ENCODE assay signal across 23 cellular contexts in the genomic region with DNA sequence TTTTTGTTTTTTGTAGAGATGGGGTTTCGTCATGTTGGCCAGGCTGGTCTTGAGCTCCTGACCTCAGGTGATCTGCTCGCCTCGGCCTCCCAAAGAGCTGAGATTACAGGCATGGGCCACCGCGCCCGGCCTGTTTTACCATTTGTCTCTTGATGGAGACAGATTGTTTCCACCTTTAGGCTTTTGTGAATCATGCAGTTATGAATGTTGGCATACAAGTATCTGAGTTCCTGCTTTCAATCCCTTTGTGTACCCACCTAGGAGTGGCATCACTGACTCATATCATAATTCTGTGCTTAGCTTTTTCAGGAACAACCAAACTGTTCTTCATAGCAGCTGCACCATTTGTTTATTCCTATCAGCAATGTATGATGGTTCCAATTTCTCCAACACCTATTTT. TPM values are rescaled to one million over a fixed set of nuclear protein-coding genes. Genes with fewer than 3 reads are reported as not detected.
DNase-seq lines count a peak whose midpoint lies in the region; ATAC-seq and TF ChIP-seq lines count a peak whose summit lies in the region.
"Had no signal": no experiment of that assay in that cellular context is flagged by ENCODE, and none has a peak within 500 bp of the region (broad histone marks: within the 10 kb centered on the region; RNA-seq: fewer than 3 reads in every experiment).

No MANE protein-coding gene starts in this region.

- no peaks in the 10 kb centered on the region for H3K36me3 ChIP-seq in Caco-2 (ENCODE audit: control insufficient read depth, insufficient read depth, low read length)
- H3K36me3 ChIP-seq: BLaER1 had no signal

- H3K27ac Mint-ChIP-seq in Caco-2 (ENCODE audit: unreplicated experiment) = no peak overlapping the region
- H3K27ac Mint-ChIP-seq: CD8-positive, alpha-beta memory T cell had no signal

- no TSS peak for BruUV-seq in Caco-2 (replicated peaks; lab: Mats Ljungman, UMichigan)

- CTCF ChIA-PET in Caco-2 (lab: Charles Lee) = no interaction called here

- H3K27ac ChIP-seq in epithelial cell of prostate = peak overlapping the region; percentile 94
- H3K27ac ChIP-seq: 22Rv1, BLaER1 had no signal

- DNase-seq in SIG-M5 treated with dmso at 0.1 percent for 504 hours (lab: John Stamatoyannopoulos, UW; ENCODE audit: unreplicated experiment) (peak; percentile 27), SIG-M5 (lab: John Stamatoyannopoulos, UW) (no peak), epithelial cell of prostate (ENCODE audit: low read depth, low spot score) (peak; percentile 93), left lobe of liver (ENCODE audit: low spot score) (peak; percentile 1), Caco-2 (no peak), GM19240 (ENCODE audit: insufficient read length, low spot score) (no peak)
- no peak for DNase-seq in activated CD4-positive, alpha-beta T cell treated with anti-CD3 and anti-CD28 coated beads, Interleukin-2, amount 50 U/mL, for 1 hour
- DNase-seq: CD8-positive, alpha-beta memory T cell; DMS 273 treated with DMSO at 0.1 percent for 48 hours; GDM1; GOT3; NCI-H1048; NCI-H1436 treated with DMSO at 0.1 percent for 48 hours; NCI-H2029 treated with DMSO at 0.1 percent for 48 hours; NCI-H510A; NCI-H774; SK-N-SH had no signal

- H3K36me3 Mint-ChIP-seq in Caco-2 (ENCODE audit: insufficient read depth, unreplicated experiment) = no peaks in the 10 kb centered on the region
- H3K36me3 Mint-ChIP-seq: CD8-positive, alpha-beta memory T cell had no signal

- H3K27me3 Mint-ChIP-seq in Caco-2 (ENCODE audit: insufficient read depth, unreplicated experiment) = no peaks in the 10 kb centered on the region

- no peak for ATAC-seq in left lobe of liver
- no peak for ATAC-seq in HG03280 (IDR thresholded peaks at IDR 0.05; ENCODE audit: unreplicated experiment)
- ATAC-seq: GM12878, K562, Right ventricle myocardium inferior had no signal

- TF ChIP-seq CTCF in Caco-2 (IDR thresholded peaks at IDR 0.05; ENCODE audit: insufficient read depth in 1 of 2, low read depth in 1 of 2, low read length in 1 of 2, severe bottlenecking in 1 of 2, unreplicated experiment in 1 of 2) = no peak

- no peak overlapping the region for H3K4me3 Mint-ChIP-seq in Caco-2 (ENCODE audit: unreplicated experiment)
- H3K4me3 Mint-ChIP-seq: CD8-positive, alpha-beta memory T cell had no signal

- peaks cover 2% of the 10 kb centered on the region for H3K9me3 Mint-ChIP-seq in Caco-2 (ENCODE audit: unreplicated experiment)

- peaks cover 19% of the 10 kb centered on the region for H3K4me1 Mint-ChIP-seq in Caco-2 (ENCODE audit: low read depth, unreplicated experiment)
- H3K4me1 Mint-ChIP-seq: CD8-positive, alpha-beta memory T cell had no signal

- H3K4me3 ChIP-seq in Caco-2 (ENCODE audit: low read depth, low read length) = no peak overlapping the region
- H3K4me3 ChIP-seq: BLaER1, GM12878, K562 had no signal

- no peaks in the 10 kb centered on the region for H3K27me3 ChIP-seq in Caco-2 (replicated peaks; ENCODE audit: control insufficient read depth, insufficient read depth, low read length)
- H3K27me3 ChIP-seq: BLaER1 had no signal

- peaks cover 9% of the 10 kb centered on the region for H3K4me1 ChIP-seq in Caco-2
- H3K4me1 ChIP-seq: BLaER1 had no signal

- intact Hi-C loops in Caco-2 (cut with micrococcal nuclease; ENCODE audit: unreplicated experiment) = no loop called here

- POLR2A ChIA-PET in Caco-2 (lab: Charles Lee) = no interaction called here

- H3K9me3 ChIP-seq in Caco-2 = no peaks in the 10 kb centered on the region; the same call in 1 of the 2 replicates
- H3K9me3 ChIP-seq: BLaER1, SK-N-SH had no signal

RNA-seq across cellular contexts. Expression of a gene that starts 20.2 kb away (rescaled TPM):
- total RNA-seq in left lobe of liver (108 TPM), Caco-2 (2022) (81.7 and 88.4 TPM in 2 replicates)

Comparison
In these comparisons a context has a peak if more than half of its experiments do, and no peak if none do; other contexts are left out.
1. DNase-seq: peak in SIG-M5 treated with dmso at 0.1 percent for 504 hours (single experiment), epithelial cell of prostate (single experiment) and left lobe of liver (single experiment); none in SIG-M5 (single experiment), Caco-2 (0 of 2), activated CD4-positive, alpha-beta T cell treated with anti-CD3 and anti-CD28 coated beads, Interleukin-2, amount 50 U/mL, for 1 hour (single experiment) and GM19240 (single experiment).